ENCODE assay signal across 30 cellular contexts in genomic region chr2:45068643-45069140, GRCh38. TPM values are rescaled to one million over a fixed set of nuclear protein-coding genes. Genes with fewer than 3 reads are reported as not detected.
DNase-seq lines count a peak whose midpoint lies in the region; ATAC-seq, FAIRE-seq and TF ChIP-seq lines count a peak whose summit lies in the region.
"Had no signal": no experiment of that assay in that cellular context is flagged by ENCODE, and none has a peak within 500 bp of the region (broad histone marks: within the 10 kb centered on the region; RNA-seq: fewer than 3 reads in every experiment).

No MANE protein-coding gene starts in this region.

- H3K27ac ChIP-seq in BLaER1 treated with 17β-estradiol and CSF1 and Interleukin-3, amounts not matched to agents 10 nM and 100 nM = no peak overlapping the region
- no peak overlapping the region for H3K27ac ChIP-seq in naive thymus-derived CD4-positive, alpha-beta T cell (ENCODE audit: low read depth, low read length)
- H3K27ac ChIP-seq: A549, brain microvascular endothelial cell, colonic mucosa, lower lobe of right lung, SJSA1, suprapubic skin, uterus had no signal

- peaks cover 4 to 57% (median 30%) of the 10 kb centered on the region in 5 donors for H3K27me3 Mint-ChIP-seq in naive thymus-derived CD4-positive, alpha-beta T cell

- no peak overlapping the region for H3K9ac ChIP-seq in BLaER1 treated with 17β-estradiol and CSF1 and Interleukin-3, amounts not matched to agents 10 nM and 100 nM

- no peaks in the 10 kb centered on the region for H3K36me3 ChIP-seq in BLaER1 treated with 17β-estradiol and CSF1 and Interleukin-3, amounts not matched to agents 10 nM and 100 nM
- H3K36me3 ChIP-seq in bronchial epithelial cell (ENCODE audit: control insufficient read depth, insufficient read depth, low read length) = no peaks in the 10 kb centered on the region
- H3K36me3 ChIP-seq in naive thymus-derived CD4-positive, alpha-beta T cell (ENCODE audit: control insufficient read depth in 2 of 3, insufficient read depth in 3 of 3, low read length in 3 of 3) = no peaks in the 10 kb centered on the region
- H3K36me3 ChIP-seq: BE2C, brain microvascular endothelial cell, colonic mucosa, HAP-1, lower lobe of right lung, SJSA1, suprapubic skin, uterus had no signal

- no peak overlapping the region for H3K4me3 Mint-ChIP-seq in naive thymus-derived CD4-positive, alpha-beta T cell
- H3K4me3 Mint-ChIP-seq: activated naive CD8-positive, alpha-beta T cell treated with anti-CD3 and anti-CD28 coated beads, Interleukin-2, amount 50 U/mL, for 24 hours; stimulated activated memory B cell treated with anti-CD40 and anti-IgM and Interleukin-4, amounts not matched to agents 10 μg/mL and 1 μg/mL and 100 μg/mL, for 72 hours had no signal

- no peak for FAIRE-seq in bronchial epithelial cell (lab: Jason Lieb, UNC)
- FAIRE-seq: A549, GM12878 had no signal

- H3K4me1 Mint-ChIP-seq in naive thymus-derived CD4-positive, alpha-beta T cell = no peaks in the 10 kb centered on the region
- H3K4me1 Mint-ChIP-seq: activated naive CD8-positive, alpha-beta T cell treated with anti-CD3 and anti-CD28 coated beads, Interleukin-2, amount 50 U/mL, for 24 hours; stimulated activated memory B cell treated with anti-CD40 and anti-IgM and Interleukin-4, amounts not matched to agents 10 μg/mL and 1 μg/mL and 100 μg/mL, for 72 hours had no signal

- POLR2A ChIA-PET in naive thymus-derived CD4-positive, alpha-beta T cell (lab: Charles Lee) = no interaction called here

- no peak overlapping the region for H3K27ac Mint-ChIP-seq in naive thymus-derived CD4-positive, alpha-beta T cell
- H3K27ac Mint-ChIP-seq: activated naive CD8-positive, alpha-beta T cell treated with anti-CD3 and anti-CD28 coated beads, Interleukin-2, amount 50 U/mL, for 24 hours; stimulated activated memory B cell treated with anti-CD40 and anti-IgM and Interleukin-4, amounts not matched to agents 10 μg/mL and 1 μg/mL and 100 μg/mL, for 72 hours had no signal

- CTCF ChIA-PET in naive thymus-derived CD4-positive, alpha-beta T cell (lab: Charles Lee) = no interaction called here

- no peaks in the 10 kb centered on the region for H3K27me3 ChIP-seq in BLaER1 treated with 17β-estradiol and CSF1 and Interleukin-3, amounts not matched to agents 10 nM and 100 nM
- H3K27me3 ChIP-seq in bronchial epithelial cell (ENCODE audit: control insufficient read depth, insufficient read depth, low read length) = no peaks in the 10 kb centered on the region
- H3K27me3 ChIP-seq in naive thymus-derived CD4-positive, alpha-beta T cell (ENCODE audit: control insufficient read depth in 2 of 2, insufficient read depth in 2 of 2, low read length in 2 of 2) = no peaks in the 10 kb centered on the region
- H3K27me3 ChIP-seq: BE2C, brain microvascular endothelial cell, colonic mucosa, SJSA1, uterus had no signal

- ATAC-seq in naive thymus-derived CD4-positive, alpha-beta T cell = peak; percentile 3
- ATAC-seq in HG03045 (IDR thresholded peaks at IDR 0.05; ENCODE audit: unreplicated experiment) = no peak
- ATAC-seq in GM18858 (IDR thresholded peaks at IDR 0.05; ENCODE audit: unreplicated experiment) = no peak
- ATAC-seq: activated naive CD8-positive, alpha-beta T cell treated with anti-CD3 and anti-CD28 coated beads, Interleukin-2, amount 50 U/mL, for 24 hours; GM12878; lower lobe of right lung; Panc1; stimulated activated memory B cell treated with anti-CD40 and anti-IgM and Interleukin-4, amounts not matched to agents 10 μg/mL and 1 μg/mL and 100 μg/mL, for 72 hours had no signal

- no peaks in the 10 kb centered on the region; a peak in 1 of 22 replicates for H4K20me1 ChIP-seq in BLaER1 treated with 17β-estradiol and CSF1 and Interleukin-3, amounts not matched to agents 10 nM and 100 nM

- peak overlapping the region; percentile 12 to 78 (median 65); a peak in 19 of 22 replicates for H3K4me2 ChIP-seq in BLaER1 treated with 17β-estradiol and CSF1 and Interleukin-3, amounts not matched to agents 10 nM and 100 nM
- H3K4me2 ChIP-seq: A549 had no signal

- DNase-seq in M059J (ENCODE audit: low read depth) = peak; percentile 74
- peak; percentile 59 for DNase-seq in bronchial epithelial cell (ENCODE audit: low read depth)
- no peak for DNase-seq in naive thymus-derived CD4-positive, alpha-beta T cell
- DNase-seq in dermis blood vessel endothelial cell = no peak
- DNase-seq in NCI-H1417 (lab: John Stamatoyannopoulos, UW) = no peak
- DNase-seq: activated gamma-delta T cell treated with Interleukin-2 at 50 U/mL for 16 hours; activated naive CD8-positive, alpha-beta T cell treated with anti-CD3 and anti-CD28 coated beads, Interleukin-2, amount 50 U/mL, for 24 hours; activated T-cell treated with anti-CD3 and anti-CD28 coated beads, Interleukin-2, amount 50 U/mL, for 1 hour; brain microvascular endothelial cell; colonic mucosa; COR-L47; DMS79; islet precursor cell; lower lobe of right lung; NCI-H510A; nucleus accumbens; stimulated activated CD4-positive, alpha-beta T cell treated with anti-CD3 and anti-CD28 coated beads, Interleukin-4, amount 100 ng/mL, for 1 hour; T-helper 1 cell; uterus had no signal

- intact Hi-C loops in naive thymus-derived CD4-positive, alpha-beta T cell (cut with micrococcal nuclease) = no loop called here

- H3K9me3 ChIP-seq in BLaER1 treated with 17β-estradiol and CSF1 and Interleukin-3, amounts not matched to agents 10 nM and 100 nM (replicated peaks in 1 of 11) = peaks cover 0 to 10% (median 5%) of the 10 kb centered on the region in 11 experiments; a peak in 9 of 22 replicates
- H3K9me3 ChIP-seq in naive thymus-derived CD4-positive, alpha-beta T cell (ENCODE audit: control insufficient read depth in 2 of 3, low read length in 3 of 3) = no peaks in the 10 kb centered on the region
- H3K9me3 ChIP-seq: A549, BE2C, colonic mucosa, HAP-1, lower lobe of right lung, SJSA1, suprapubic skin, uterus had no signal

- H3K4me3 ChIP-seq in BLaER1 treated with 17β-estradiol and CSF1 and Interleukin-3, amounts not matched to agents 10 nM and 100 nM = no peak overlapping the region
- no peak overlapping the region for H3K4me3 ChIP-seq in bronchial epithelial cell (ENCODE audit: low read depth, low read length)
- H3K4me3 ChIP-seq in naive thymus-derived CD4-positive, alpha-beta T cell (ENCODE audit: low read length) = no peak overlapping the region
- H3K4me3 ChIP-seq: A549, colonic mucosa, GM12878, HAP-1, lower lobe of right lung, SJSA1, suprapubic skin, uterus had no signal

- peaks cover 8 to 20% (median 17%) of the 10 kb centered on the region in 10 experiments; a peak in 19 of 20 replicates for H3K4me1 ChIP-seq in BLaER1 treated with 17β-estradiol and CSF1 and Interleukin-3, amounts not matched to agents 10 nM and 100 nM
- no peaks in the 10 kb centered on the region for H3K4me1 ChIP-seq in naive thymus-derived CD4-positive, alpha-beta T cell (ENCODE audit: control insufficient read depth in 2 of 2, insufficient read depth in 2 of 2, low read length in 2 of 2)
- H3K4me1 ChIP-seq: A549, BE2C, colonic mucosa, HAP-1, lower lobe of right lung, suprapubic skin, uterus had no signal

- peaks cover 0 to 3% (median 0%) of the 10 kb centered on the region in 11 donors for H3K9me3 Mint-ChIP-seq in naive thymus-derived CD4-positive, alpha-beta T cell
- H3K9me3 Mint-ChIP-seq: activated naive CD8-positive, alpha-beta T cell treated with anti-CD3 and anti-CD28 coated beads, Interleukin-2, amount 50 U/mL, for 24 hours; stimulated activated memory B cell treated with anti-CD40 and anti-IgM and Interleukin-4, amounts not matched to agents 10 μg/mL and 1 μg/mL and 100 μg/mL, for 72 hours had no signal

- TF ChIP-seq CTCF in bronchial epithelial cell (IDR thresholded peaks at IDR 0.05; ENCODE audit: insufficient read depth, low read length, severe bottlenecking) = no peak

- peaks cover 0 to 4% (median 0%) of the 10 kb centered on the region in 5 donors for H3K36me3 Mint-ChIP-seq in naive thymus-derived CD4-positive, alpha-beta T cell
- H3K36me3 Mint-ChIP-seq: stimulated activated memory B cell treated with anti-CD40 and anti-IgM and Interleukin-4, amounts not matched to agents 10 μg/mL and 1 μg/mL and 100 μg/mL, for 72 hours had no signal

RNA-seq across cellular contexts. Expression of gene SIX2, which starts 59.4 kb away (rescaled TPM):
- total RNA-seq in M059J (2014; rRNA removed; shearing (Covaris generic)) = 0.37 TPM in 1 of 2 replicates, not detected in the other
- total RNA-seq in bronchial epithelial cell (3.7 and 4.2 TPM in 2 replicates), dermis blood vessel endothelial cell (0.09 TPM in 1 of 2 replicates, not detected in the other)
- total RNA-seq in naive thymus-derived CD4-positive, alpha-beta T cell = not detected
- polyA plus RNA-seq in naive thymus-derived CD4-positive, alpha-beta T cell = not detected
- total RNA-seq: GM12878 had no signal
- polyA plus RNA-seq: GM12878 had no signal

Comparison
In these comparisons a context has a peak if more than half of its experiments do, and no peak if none do; other contexts are left out.
1. DNase-seq: peak in M059J (single experiment) and bronchial epithelial cell (single experiment); none in naive thymus-derived CD4-positive, alpha-beta T cell (0 of 9), dermis blood vessel endothelial cell (single experiment) and NCI-H1417 (0 of 3).